In the genomic region with DNA sequence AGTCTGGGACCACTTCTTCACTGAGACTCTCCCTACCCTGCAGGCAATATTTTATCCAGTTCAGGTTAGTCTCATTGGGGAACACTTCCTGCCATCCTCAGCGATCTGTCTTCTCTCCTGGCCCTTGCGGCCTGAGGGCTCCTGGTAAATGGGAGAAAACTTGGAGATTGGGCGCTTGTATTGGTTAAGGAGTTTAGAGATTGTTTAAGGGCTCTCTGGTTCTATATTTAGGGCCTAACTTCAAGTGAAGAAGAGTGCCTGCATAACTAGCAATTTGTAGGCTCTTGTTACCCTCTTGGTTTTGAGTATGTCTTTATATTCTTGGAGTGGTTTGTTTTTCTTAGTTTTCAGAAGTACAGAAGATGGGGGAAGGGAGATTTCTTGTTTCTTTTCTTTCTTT, we compare ENCODE assay signal across 30 cellular contexts.
"Had no signal": no experiment of that assay in that cellular context is flagged by ENCODE, and none has a peak within 500 bp of the region (broad histone marks: within the 10 kb centered on the region; RNA-seq: fewer than 3 reads in every experiment).

No MANE protein-coding gene starts in this region.

- ATAC-seq: heart right ventricle; left colon; left ventricle myocardium superior; sciatic nerve; stimulated activated naive CD8-positive, alpha-beta T cell treated with anti-CD3 and anti-CD28 coated beads, Interleukin-15, Interleukin-2, amounts not matched to agents 100 U/mL and 50 U/mL, for 24 hours had no signal

- H3K27ac ChIP-seq: colonic mucosa, esophagus squamous epithelium, heart right ventricle, neural progenitor cell, prostate gland, right atrium auricular region, testis, tibial artery, vagina had no signal

- H3K9me3 Mint-ChIP-seq: dendritic cell treated with granulocyte-macrophage colony-stimulating factor and Interleukin-4, amounts not matched to agents 40 ng/mL and 50 ng/mL, for 4 days had no signal

- H3K4me1 Mint-ChIP-seq: neural progenitor cell had no signal

- H3K4me3 Mint-ChIP-seq: dendritic cell treated with granulocyte-macrophage colony-stimulating factor and Interleukin-4, amounts not matched to agents 40 ng/mL and 50 ng/mL, for 4 days; memory B cell; nephron; neural progenitor cell had no signal

- H3K27ac Mint-ChIP-seq: dendritic cell treated with granulocyte-macrophage colony-stimulating factor and Interleukin-4, amounts not matched to agents 40 ng/mL and 50 ng/mL, for 4 days; memory B cell; neural progenitor cell had no signal

- H3K36me3 Mint-ChIP-seq: memory B cell had no signal

- H3K36me3 ChIP-seq: neural progenitor cell, prostate gland, right atrium auricular region, tibial artery had no signal

- DNase-seq: colonic mucosa; effector memory CD4-positive, alpha-beta T cell; erythroblast; esophagus squamous epithelium; foreskin melanocyte; glutamatergic neuron; heart right ventricle; hippocampal formation; islet precursor cell; kidney glomerular epithelial cell; left colon; left ventricle myocardium superior; stimulated activated CD4-positive, alpha-beta T cell treated with anti-CD3 and anti-CD28 coated beads, Interleukin-12 subunit alpha, Interleukin-12 subunit beta, amount 100 ng/mL, for 4 hours; stimulated activated CD4-positive, alpha-beta T cell treated with anti-CD3 and anti-CD28 coated beads, Interleukin-1b, Interleukin-23, amount 100 ng/mL, for 48 hours; stimulated activated CD4-positive, alpha-beta T cell treated with anti-CD3 and anti-CD28 coated beads, Interleukin-4, amount 100 ng/mL, for 1 hour; stimulated activated CD8-positive, alpha-beta memory T cell treated with anti-CD3 and anti-CD28 coated beads, Interleukin-4, amount 100 ng/mL, for 48 hours; stimulated activated naive CD8-positive, alpha-beta T cell treated with anti-CD3 and anti-CD28 coated beads, Interleukin-15, Interleukin-2, amounts not matched to agents 100 U/mL and 50 U/mL, for 24 hours; substantia nigra; testis; tibial artery had no signal

- H3K4me3 ChIP-seq: colonic mucosa, esophagus squamous epithelium, heart right ventricle, lung, neural progenitor cell, prostate gland, right atrium auricular region, smooth muscle cell, testis, tibial artery, vagina had no signal

- H3K27me3 ChIP-seq: colonic mucosa, esophagus squamous epithelium, heart right ventricle, neural progenitor cell, right atrium auricular region, testis, tibial artery, vagina had no signal

- H3K9me3 ChIP-seq: colonic mucosa, esophagus squamous epithelium, prostate gland, right atrium auricular region, testis, tibial artery, vagina had no signal

- H3K4me1 ChIP-seq: colonic mucosa, esophagus squamous epithelium, neural progenitor cell, prostate gland, right atrium auricular region, testis, tibial artery had no signal
